ENCODE assay signal across 9 cellular contexts in the genomic region with DNA sequence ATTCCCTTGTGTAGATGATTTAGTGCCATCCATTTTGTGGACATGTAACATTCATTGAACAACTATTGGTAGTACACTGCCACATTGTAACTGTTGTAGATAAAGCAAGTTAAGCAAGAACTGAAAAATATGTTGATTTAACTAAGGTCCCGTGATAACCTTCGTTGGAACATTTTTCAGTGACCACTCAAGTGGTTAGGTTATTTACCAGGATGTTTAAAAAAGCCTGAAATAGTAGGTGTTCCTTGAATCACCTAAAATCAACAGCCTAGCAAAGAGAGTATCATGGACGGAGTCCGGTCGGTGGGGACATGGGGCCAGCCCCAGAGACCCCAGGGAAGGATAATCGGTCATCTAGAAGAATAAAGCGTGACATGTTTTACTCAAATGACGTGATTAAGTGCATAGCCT. TPM values are rescaled to one million over a fixed set of nuclear protein-coding genes. Genes with fewer than 3 reads are reported as not detected.
DNase-seq lines count a peak whose midpoint lies in the region; ATAC-seq and TF ChIP-seq lines count a peak whose summit lies in the region.
"Had no signal": no experiment of that assay in that cellular context is flagged by ENCODE, and none has a peak within 500 bp of the region (broad histone marks: within the 10 kb centered on the region; RNA-seq: fewer than 3 reads in every experiment).

No MANE protein-coding gene starts in this region.

- peak overlapping the region; percentile 95 for H3K4me3 Mint-ChIP-seq in activated T-cell treated with anti-CD3 and anti-CD28 coated beads, Interleukin-2, amount 50 U/mL, for 72 hours

- no peaks in the 10 kb centered on the region for H3K9me3 Mint-ChIP-seq in activated T-cell treated with anti-CD3 and anti-CD28 coated beads, Interleukin-2, amount 50 U/mL, for 72 hours

- no peak for TF ChIP-seq CTCF in adrenal gland (IDR thresholded peaks at IDR 0.05)
- no peak for TF ChIP-seq CTCF in liver (IDR thresholded peaks at IDR 0.05; ENCODE audit: low read depth, low read length, missing input control)
- no peak for TF ChIP-seq CTCF in tibial artery (IDR thresholded peaks at IDR 0.05)

- H3K4me3 ChIP-seq in adrenal gland (peak overlapping the region in 1 of 4 donors; percentile 76), liver (ENCODE audit: low read depth in 1 of 3, low read length in 3 of 3) (peak overlapping the region; percentile 4 to 96 (median 70)), tibial artery (peak overlapping the region in 1 of 2 donors; percentile 82)

- H3K27ac ChIP-seq in adrenal gland: peak overlapping the region in 4 of 5 donors; percentile 27 to 97 (median 96)
- H3K27ac ChIP-seq in liver (ENCODE audit: low read depth in 1 of 2, low read length in 2 of 2): peak overlapping the region; percentile 81 to 91
- H3K27ac ChIP-seq in tibial artery: peak overlapping the region; percentile 92 to 94

- peak in 1 of 2 donors; percentile 4 for TF ChIP-seq RAD21 in liver (IDR thresholded peaks at IDR 0.05)

- no peak for DNase-seq in activated T-cell treated with anti-CD3 and anti-CD28 coated beads, Interleukin-2, amount 50 U/mL, for 72 hours
- DNase-seq in activated T-cell treated with anti-CD3 and anti-CD28 coated beads, Interleukin-2, amount 50 U/mL, for 48 hours: no peak
- DNase-seq in adrenal gland (no peak), tibial artery (no peak), KG1 (lab: John Stamatoyannopoulos, UW) (no peak)
- DNase-seq: activated CD4-positive, CD25-positive, alpha-beta regulatory T cell treated with anti-CD3 and anti-CD28 coated beads, Interleukin-2, amount 50 U/mL, for 72 hours had no signal

- no peaks in the 10 kb centered on the region for H3K27me3 Mint-ChIP-seq in activated T-cell treated with anti-CD3 and anti-CD28 coated beads, Interleukin-2, amount 50 U/mL, for 72 hours (ENCODE audit: low read depth)

- H3K36me3 Mint-ChIP-seq in activated T-cell treated with anti-CD3 and anti-CD28 coated beads, Interleukin-2, amount 50 U/mL, for 72 hours (ENCODE audit: insufficient read depth in 2 of 2): peaks cover 3 to 8% of the 10 kb centered on the region in 2 donors

- H3K9me3 ChIP-seq in adrenal gland (replicated peaks in 1 of 3) (no peaks in the 10 kb centered on the region), liver (ENCODE audit: control insufficient read depth in 4 of 4, low read length in 3 of 4) (no peaks in the 10 kb centered on the region), tibial artery (no peaks in the 10 kb centered on the region)

- no peak for ATAC-seq in activated T-cell treated with anti-CD3 and anti-CD28 coated beads, Interleukin-2, amount 50 U/mL, for 72 hours (replicated peaks in 1 of 2)
- ATAC-seq in HG03342 (IDR thresholded peaks at IDR 0.05; ENCODE audit: unreplicated experiment): no peak
- ATAC-seq in GM19455 (IDR thresholded peaks at IDR 0.05; ENCODE audit: unreplicated experiment): no peak

- no peaks in the 10 kb centered on the region for H3K27me3 ChIP-seq in adrenal gland
- no peaks in the 10 kb centered on the region for H3K27me3 ChIP-seq in liver (ENCODE audit: control insufficient read depth in 4 of 4, insufficient read depth in 4 of 4, low read length in 3 of 4)
- H3K27me3 ChIP-seq in tibial artery: no peaks in the 10 kb centered on the region

- 28 to 50% (median 35%) methylated on average over 8 of the region's 8 CpGs for WGBS in adrenal gland, 4 donors
- 49% methylated on average over 8 of the region's 8 CpGs for WGBS in liver

- H3K36me3 ChIP-seq in adrenal gland (replicated peaks in 1 of 2) (no peaks in the 10 kb centered on the region), liver (ENCODE audit: control insufficient read depth in 4 of 4, insufficient read depth in 3 of 4, low read depth in 1 of 4, low read length in 3 of 4) (no peaks in the 10 kb centered on the region), tibial artery (no peaks in the 10 kb centered on the region)

- TF ChIP-seq POLR2A in adrenal gland (IDR thresholded peaks at IDR 0.05): no peak

- H3K4me1 ChIP-seq in adrenal gland (replicated peaks in 1 of 2): peaks cover 19 to 62% of the 10 kb centered on the region in 2 donors
- peaks cover 12 to 49% (median 24%) of the 10 kb centered on the region in 4 donors for H3K4me1 ChIP-seq in liver (ENCODE audit: control insufficient read depth in 4 of 4, insufficient read depth in 4 of 4, low read length in 3 of 4)
- H3K4me1 ChIP-seq in tibial artery: peaks cover 0 to 57% (median 26%) of the 10 kb centered on the region in 4 donors

- peaks cover 60% of the 10 kb centered on the region for H3K4me1 Mint-ChIP-seq in activated T-cell treated with anti-CD3 and anti-CD28 coated beads, Interleukin-2, amount 50 U/mL, for 72 hours (ENCODE audit: low read depth)

- intact Hi-C loops in adrenal gland (cut with DNase I): loop anchor here in 1 of 2 donors (5.0 to 10.0 kb wide), 2 partner anchors 78 to 195 kb away; a partner anchor contains a TSS
- intact Hi-C loops in tibial artery (cut with DNase I; ENCODE audit: low total_unique reads): loop anchor here (5.0 to 10.0 kb wide), 4 partner anchors 78 to 1182 kb away; a partner anchor contains a TSS

- peak overlapping the region in 1 of 2 donors; percentile 27 for H3K9ac ChIP-seq in liver (ENCODE audit: low read depth in 1 of 2, low read length in 2 of 2)

- peak overlapping the region; percentile 97 for H3K27ac Mint-ChIP-seq in activated T-cell treated with anti-CD3 and anti-CD28 coated beads, Interleukin-2, amount 50 U/mL, for 72 hours

TF ChIP-seq in liver, 16 proteins besides CTCF, POLR2A, EP300 and RAD21:
- TF ChIP-seq YY1 (IDR thresholded peaks at IDR 0.05) (peak; percentile 32), NR2F2 (IDR thresholded peaks at IDR 0.05) (no peak)

RNA-seq across cellular contexts. Expression of a gene that starts 2.6 kb away (rescaled TPM):
- 10 to 100 TPM; 55.5 to 61.4 TPM for total RNA-seq in activated T-cell treated with anti-CD3 and anti-CD28 coated beads, Interleukin-2, amount 50 U/mL, for 72 hours
- 10 to 100 TPM; 21.3 to 64.1 (median 43.5) TPM for total RNA-seq in adrenal gland
- polyA plus RNA-seq in adrenal gland: 10 to 100 TPM; 15.4 to 62.5 (median 19.3) TPM
- 10 to 100 TPM; 45.7 to 46.4 TPM for total RNA-seq in liver
- polyA plus RNA-seq in liver: 10 to 100 TPM; 14.5 to 19.6 TPM
